In the genomic region with DNA sequence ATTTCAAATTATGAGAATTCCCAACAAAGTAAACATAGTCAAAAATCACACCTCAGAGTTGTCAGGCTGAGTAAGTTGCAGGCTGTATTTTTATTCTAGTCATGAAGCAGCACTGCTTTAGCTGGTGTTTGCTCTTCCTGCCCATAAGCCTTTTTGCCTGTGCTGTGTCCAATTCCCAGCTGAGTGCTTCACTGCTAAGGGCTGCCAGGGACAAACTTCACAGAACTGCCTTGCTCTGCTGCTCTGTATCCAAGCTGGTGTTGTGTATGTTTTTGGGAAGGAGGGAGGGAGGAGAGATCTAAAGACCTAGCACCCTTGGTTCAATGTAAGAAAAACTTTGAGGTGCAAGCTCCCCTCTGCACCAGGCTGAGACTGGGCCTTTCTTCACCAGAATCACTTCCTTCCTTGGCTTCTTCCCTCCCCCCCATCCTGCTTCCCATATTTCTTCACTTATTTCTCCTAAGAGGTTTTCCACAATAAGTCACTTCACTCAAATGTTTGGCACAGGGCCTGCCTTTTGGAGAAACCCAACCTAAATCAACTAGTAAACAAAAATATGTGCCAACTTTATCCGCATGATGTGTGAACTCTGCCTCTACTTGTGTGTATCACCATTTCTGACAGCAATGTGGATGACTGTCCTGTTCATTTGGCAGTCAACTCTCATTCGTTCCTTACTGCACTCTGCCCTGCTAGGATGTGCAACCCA, we compare ENCODE assay signal across 8 cellular contexts.
A peak's percentile ranks its signal among the peaks of the same experiment; 100 is the strongest.
DNase-seq lines count a peak whose midpoint lies in the region; ATAC-seq, FAIRE-seq and TF ChIP-seq lines count a peak whose summit lies in the region.

No MANE protein-coding gene starts in this region.

- no peak overlapping the region for H2AFZ ChIP-seq in MM.1S (ENCODE audit: low read length)

- intact Hi-C loops in pancreas (cut with DNase I) = no loop called here

- H3K9me3 ChIP-seq in MM.1S (replicated peaks; ENCODE audit: insufficient read depth, low read length) (no peaks in the 10 kb centered on the region), pancreas (no peaks in the 10 kb centered on the region)

- no peak overlapping the region for H3K4me3 ChIP-seq in MM.1S (ENCODE audit: low read length)
- H3K4me3 ChIP-seq in pancreas = no peak overlapping the region

- FAIRE-seq in pancreas (lab: Jason Lieb, UNC) = no peak

- H3K9me3 Mint-ChIP-seq in activated naive CD4-positive, alpha-beta T cell treated with anti-CD3 and anti-CD28 coated beads, Interleukin-2, amount 10 ng/mL, durations not matched to agents 7 days and 5 days = peaks cover 2% of the 10 kb centered on the region

- peaks cover 98% of the 10 kb centered on the region for H3K79me2 ChIP-seq in MM.1S (ENCODE audit: low read length)

- H3F3A ChIP-seq in MM.1S (ENCODE audit: insufficient read depth, low read length) = peaks cover 34% of the 10 kb centered on the region

- H3K4me3 Mint-ChIP-seq in activated naive CD4-positive, alpha-beta T cell treated with anti-CD3 and anti-CD28 coated beads, Interleukin-2, amount 10 ng/mL, durations not matched to agents 7 days and 5 days = no peak overlapping the region

- no peaks in the 10 kb centered on the region for H3K27me3 ChIP-seq in MM.1S (replicated peaks; ENCODE audit: insufficient read depth, low read length)
- no peaks in the 10 kb centered on the region for H3K27me3 ChIP-seq in pancreas

- peaks cover 38% of the 10 kb centered on the region for H3K36me3 ChIP-seq in MM.1S (replicated peaks; ENCODE audit: insufficient read depth, low read length)
- H3K36me3 ChIP-seq in pancreas = peaks cover 0 to 32% (median 0%) of the 10 kb centered on the region in 3 donors

- H3K4me1 Mint-ChIP-seq in activated naive CD4-positive, alpha-beta T cell treated with anti-CD3 and anti-CD28 coated beads, Interleukin-2, amount 10 ng/mL, durations not matched to agents 7 days and 5 days = peaks cover 25% of the 10 kb centered on the region

- peak in 3 of 4 donors; percentile 65 to 81 (median 80) for ATAC-seq in pancreas
- no peak for ATAC-seq in HG02973 (IDR thresholded peaks at IDR 0.05; ENCODE audit: unreplicated experiment)
- ATAC-seq in GM21528 (IDR thresholded peaks at IDR 0.05; ENCODE audit: low FRiP score, unreplicated experiment) = no peak

- H3K36me3 Mint-ChIP-seq in activated naive CD4-positive, alpha-beta T cell treated with anti-CD3 and anti-CD28 coated beads, Interleukin-2, amount 10 ng/mL, durations not matched to agents 7 days and 5 days = peaks cover 65% of the 10 kb centered on the region

- H3K9me2 ChIP-seq in MM.1S (replicated peaks; ENCODE audit: insufficient read depth, low read length) = no peaks in the 10 kb centered on the region

- TF ChIP-seq CTCF in MM.1S (IDR thresholded peaks at IDR 0.05; ENCODE audit: low read length) = no peak
- TF ChIP-seq CTCF in pancreas (IDR thresholded peaks at IDR 0.05) = no peak

- H4K20me1 ChIP-seq in MM.1S (ENCODE audit: insufficient read depth, low read length) = no peaks in the 10 kb centered on the region

- H3K27ac ChIP-seq in MM.1S (ENCODE audit: low read length) = peak overlapping the region; percentile 18; the same call in 1 of the 2 replicates
- peak overlapping the region; percentile 33 for H3K27ac ChIP-seq in epithelial cell of prostate
- no peak overlapping the region for H3K27ac ChIP-seq in pancreas

- WGBS in pancreas, 2 donors = 56 to 62% methylated on average over 2 of the region's 2 CpGs

- no peak overlapping the region for H3K9ac ChIP-seq in MM.1S (ENCODE audit: low read length)

- H3K4me1 ChIP-seq in MM.1S (ENCODE audit: low read length) (peaks cover 38% of the 10 kb centered on the region), pancreas (no peaks in the 10 kb centered on the region)

- no peaks in the 10 kb centered on the region for H3K27me3 Mint-ChIP-seq in activated naive CD4-positive, alpha-beta T cell treated with anti-CD3 and anti-CD28 coated beads, Interleukin-2, amount 10 ng/mL, durations not matched to agents 7 days and 5 days

- peak; percentile 41 for DNase-seq in EH (ENCODE audit: low read depth)
- DNase-seq in MM.1S = no peak
- no peak for DNase-seq in epithelial cell of prostate (ENCODE audit: low read depth, low spot score)
- no peak for DNase-seq in pancreas
- DNase-seq in cortex of kidney (lab: John Stamatoyannopoulos, UW) = no peak
- DNase-seq in activated naive CD4-positive, alpha-beta T cell treated with anti-CD3 and anti-CD28 coated beads, Interleukin-2, amount 10 ng/mL, durations not matched to agents 7 days and 5 days = no peak

- H3K27ac Mint-ChIP-seq in activated naive CD4-positive, alpha-beta T cell treated with anti-CD3 and anti-CD28 coated beads, Interleukin-2, amount 10 ng/mL, durations not matched to agents 7 days and 5 days = no peak overlapping the region

- H3K4me2 ChIP-seq in MM.1S (ENCODE audit: low read depth, low read length) = no peak overlapping the region

- CTCF ChIA-PET in activated naive CD4-positive, alpha-beta T cell treated with anti-CD3 and anti-CD28 coated beads, Interleukin-2, amount 10 ng/mL, durations not matched to agents 7 days and 5 days (lab: Charles Lee) = no interaction called here

Comparison
In these comparisons a context has a peak if more than half of its experiments do, and no peak if none do; other contexts are left out.
1. H3K27ac ChIP-seq: peak in MM.1S (single experiment) and epithelial cell of prostate (single experiment); none in pancreas (0 of 4).
2. ATAC-seq: peak in pancreas (3 of 4); none in HG02973 (single experiment) and GM21528 (single experiment).